In genomic region chr5:135008981-135009735, GRCh38 we compare ENCODE assay signal across 1 cellular context.
TF ChIP-seq lines count a peak whose summit lies in the region.

No MANE protein-coding gene starts in this region.

TF ChIP-seq in WTC11, 78 proteins besides CTCF, POLR2A, EP300 and RAD21 (continued from another document):
- TF ChIP-seq ZNF425 (CRISPR knock-in tag; conservative IDR thresholded peaks at IDR 0.05) (no peak), ZSCAN18 (CRISPR knock-in tag; IDR thresholded peaks at IDR 0.05) (no peak), PRDM15 (CRISPR knock-in tag; IDR thresholded peaks at IDR 0.05) (no peak), ATF6 (CRISPR knock-in tag; IDR thresholded peaks at IDR 0.05) (no peak), GRHL2 (CRISPR knock-in tag; IDR thresholded peaks at IDR 0.05; ENCODE audit: insufficient replicate concordance, severe bottlenecking) (no peak), SOX15 (CRISPR knock-in tag; IDR thresholded peaks at IDR 0.05) (no peak), ZNF219 (CRISPR knock-in tag; IDR thresholded peaks at IDR 0.05; ENCODE audit: borderline replicate concordance) (no peak), ZBTB43 (CRISPR knock-in tag; IDR thresholded peaks at IDR 0.05) (no peak), NR2C2 (CRISPR knock-in tag; IDR thresholded peaks at IDR 0.05) (no peak), IRF1 (CRISPR knock-in tag; IDR thresholded peaks at IDR 0.05) (no peak), STAT6 (CRISPR knock-in tag; conservative IDR thresholded peaks at IDR 0.05; ENCODE audit: low read depth) (no peak), GABPB1 (CRISPR knock-in tag; IDR thresholded peaks at IDR 0.05) (no peak), TCF7 (CRISPR knock-in tag; IDR thresholded peaks at IDR 0.05; ENCODE audit: low read depth) (no peak), E2F1 (CRISPR knock-in tag; IDR thresholded peaks at IDR 0.05) (no peak), CBFB (CRISPR knock-in tag; IDR thresholded peaks at IDR 0.05; ENCODE audit: low read depth) (no peak)
